ENCODE assay signal across 8 cellular contexts in genomic region chr19:23415034-23415433, GRCh38. TPM values are rescaled to one million over a fixed set of nuclear protein-coding genes. Genes with fewer than 3 reads are reported as not detected.
DNase-seq lines count a peak whose midpoint lies in the region; ATAC-seq and TF ChIP-seq lines count a peak whose summit lies in the region.

No MANE protein-coding gene starts in this region.

- H3K36me3 ChIP-seq in left lung, result no peaks in the 10 kb centered on the region
- H3K36me3 ChIP-seq in thoracic aorta, result no peaks in the 10 kb centered on the region

- peak overlapping the region; percentile 72 for H3K4me3 Mint-ChIP-seq in activated T-cell treated with anti-CD3 and anti-CD28 coated beads, Interleukin-2, amount 50 U/mL, for 4 hours
- peak overlapping the region; percentile 58 for H3K4me3 Mint-ChIP-seq in activated T-helper 2 cell treated with anti-CD3 and anti-CD28 coated beads, Interferon-gamma antibody, Interleukin-2, Interleukin-4, amounts not matched to agents 10 μg/mL and 5 μg/mL and 100 μg/mL, durations not matched to agents 14 hours and 24 hours and 36 hours (ENCODE audit: low read depth)

- no peak for DNase-seq in activated T-cell treated with anti-CD3 and anti-CD28 coated beads, Interleukin-2, amount 50 U/mL, for 4 hours
- no peak for DNase-seq in activated T-cell treated with anti-CD3 and anti-CD28 coated beads, Interleukin-2, amount 50 U/mL, for 48 hours
- no peak for DNase-seq in activated T-helper 2 cell treated with anti-CD3 and anti-CD28 coated beads, Interferon-gamma antibody, Interleukin-2, Interleukin-4, amounts not matched to agents 10 μg/mL and 5 μg/mL and 100 μg/mL, durations not matched to agents 14 hours and 24 hours and 36 hours (ENCODE audit: low spot score)
- DNase-seq in left lung (no peak), thoracic aorta (ENCODE audit: low spot score) (no peak), posterior vena cava (ENCODE audit: low spot score) (no peak), HuH-7 (ENCODE audit: low spot score) (no peak)

- H3K9me3 ChIP-seq in left lung, result peaks cover 0 to 4% of the 10 kb centered on the region in 2 donors
- H3K9me3 ChIP-seq in thoracic aorta, result no peaks in the 10 kb centered on the region

- H3K4me1 Mint-ChIP-seq in activated T-cell treated with anti-CD3 and anti-CD28 coated beads, Interleukin-2, amount 50 U/mL, for 4 hours (ENCODE audit: low read depth), result peaks cover 8% of the 10 kb centered on the region
- no peaks in the 10 kb centered on the region for H3K4me1 Mint-ChIP-seq in activated T-helper 2 cell treated with anti-CD3 and anti-CD28 coated beads, Interferon-gamma antibody, Interleukin-2, Interleukin-4, amounts not matched to agents 10 μg/mL and 5 μg/mL and 100 μg/mL, durations not matched to agents 14 hours and 24 hours and 36 hours (ENCODE audit: low read depth)

- no peak overlapping the region for H3K27ac Mint-ChIP-seq in activated T-helper 2 cell treated with anti-CD3 and anti-CD28 coated beads, Interferon-gamma antibody, Interleukin-2, Interleukin-4, amounts not matched to agents 10 μg/mL and 5 μg/mL and 100 μg/mL, durations not matched to agents 14 hours and 24 hours and 36 hours

- H3K27ac ChIP-seq in left lung (no peak overlapping the region), thoracic aorta (no peak overlapping the region)

- no peaks in the 10 kb centered on the region for H3K9me3 Mint-ChIP-seq in activated T-cell treated with anti-CD3 and anti-CD28 coated beads, Interleukin-2, amount 50 U/mL, for 4 hours
- H3K9me3 Mint-ChIP-seq in activated T-helper 2 cell treated with anti-CD3 and anti-CD28 coated beads, Interferon-gamma antibody, Interleukin-2, Interleukin-4, amounts not matched to agents 10 μg/mL and 5 μg/mL and 100 μg/mL, durations not matched to agents 14 hours and 24 hours and 36 hours, result peaks cover 31% of the 10 kb centered on the region

- TF ChIP-seq CTCF in left lung (IDR thresholded peaks at IDR 0.05) (no peak), thoracic aorta (IDR thresholded peaks at IDR 0.05) (no peak)

- H3K27me3 Mint-ChIP-seq in activated T-cell treated with anti-CD3 and anti-CD28 coated beads, Interleukin-2, amount 50 U/mL, for 4 hours (ENCODE audit: low read depth), result peaks cover 25% of the 10 kb centered on the region
- H3K27me3 Mint-ChIP-seq in activated T-helper 2 cell treated with anti-CD3 and anti-CD28 coated beads, Interferon-gamma antibody, Interleukin-2, Interleukin-4, amounts not matched to agents 10 μg/mL and 5 μg/mL and 100 μg/mL, durations not matched to agents 14 hours and 24 hours and 36 hours (ENCODE audit: low read depth), result no peaks in the 10 kb centered on the region

- intact Hi-C loops in activated T-helper 2 cell treated with anti-CD3 and anti-CD28 coated beads, Interferon-gamma antibody, Interleukin-2, Interleukin-4, amounts not matched to agents 10 μg/mL and 5 μg/mL and 100 μg/mL, durations not matched to agents 14 hours and 24 hours and 36 hours (cut with micrococcal nuclease), result no loop called here
- intact Hi-C loops in left lung (cut with DNase I) (no loop called here), posterior vena cava (cut with DNase I) (no loop called here)

- peak overlapping the region in 1 of 2 donors; percentile 30 for H3K4me3 ChIP-seq in left lung
- peak overlapping the region; percentile 61 for H3K4me3 ChIP-seq in thoracic aorta

- H3K4me1 ChIP-seq in left lung (no peaks in the 10 kb centered on the region), thoracic aorta (ENCODE audit: control insufficient read depth in 1 of 2, low read depth in 2 of 2) (peaks cover 0 to 3% of the 10 kb centered on the region in 2 donors)

- no peaks in the 10 kb centered on the region for H3K36me3 Mint-ChIP-seq in activated T-cell treated with anti-CD3 and anti-CD28 coated beads, Interleukin-2, amount 50 U/mL, for 4 hours (ENCODE audit: insufficient read depth)
- no peaks in the 10 kb centered on the region for H3K36me3 Mint-ChIP-seq in activated T-helper 2 cell treated with anti-CD3 and anti-CD28 coated beads, Interferon-gamma antibody, Interleukin-2, Interleukin-4, amounts not matched to agents 10 μg/mL and 5 μg/mL and 100 μg/mL, durations not matched to agents 14 hours and 24 hours and 36 hours (ENCODE audit: low read depth)

- H3K27me3 ChIP-seq in left lung, result peaks cover 0 to 31% of the 10 kb centered on the region in 2 donors
- H3K27me3 ChIP-seq in thoracic aorta (replicated peaks; ENCODE audit: insufficient read depth), result no peaks in the 10 kb centered on the region

- no peak for ATAC-seq in activated T-cell treated with anti-CD3 and anti-CD28 coated beads, Interleukin-2, amount 50 U/mL, for 4 hours
- peak; percentile 10 for ATAC-seq in left lung
- ATAC-seq in thoracic aorta (ENCODE audit: insufficient number of reproducible peaks, low FRiP score, low read depth), result no peak
- ATAC-seq in HG02938 (IDR thresholded peaks at IDR 0.05; ENCODE audit: unreplicated experiment), result no peak

RNA-seq across cellular contexts. Expression of gene ZNF91, which starts 19.8 kb away (rescaled TPM):
- total RNA-seq in activated T-cell treated with anti-CD3 and anti-CD28 coated beads, Interleukin-2, amount 50 U/mL, for 4 hours, result 10 to 100 TPM; 16.9 to 26.5 (median 25.1) TPM
- 26.5 and 27.2 TPM in 2 replicates for total RNA-seq in activated T-helper 2 cell treated with anti-CD3 and anti-CD28 coated beads, Interferon-gamma antibody, Interleukin-2, Interleukin-4, amounts not matched to agents 10 μg/mL and 5 μg/mL and 100 μg/mL, durations not matched to agents 14 hours and 24 hours and 36 hours
- 10 to 100 TPM; 36.8 to 48.4 TPM for total RNA-seq in left lung
- total RNA-seq in thoracic aorta, result 10 to 100 TPM; 55.5 to 63.0 TPM
- 10 to 100 TPM; 43.0 to 48.0 TPM for total RNA-seq in posterior vena cava
